ENCODE assay signal across 8 cellular contexts in genomic region chr21:44301093-44301492, GRCh38. TPM values are rescaled to one million over a fixed set of nuclear protein-coding genes. Genes with fewer than 3 reads are reported as not detected.
DNase-seq lines count a peak whose midpoint lies in the region; ATAC-seq and TF ChIP-seq lines count a peak whose summit lies in the region.

No MANE protein-coding gene starts in this region.

- H3K27ac ChIP-seq in ascending aorta (no peak overlapping the region), right lobe of liver (peak overlapping the region in 2 of 3 donors; percentile 80 to 86), testis (peak overlapping the region; percentile 59 to 87)

- ATAC-seq in right lobe of liver (no peak), GM21737 (IDR thresholded peaks at IDR 0.05; ENCODE audit: unreplicated experiment) (no peak)

- H3K9me3 ChIP-seq in ascending aorta (no peaks in the 10 kb centered on the region), right lobe of liver (no peaks in the 10 kb centered on the region), testis (no peaks in the 10 kb centered on the region)

- H3K27me3 ChIP-seq in ascending aorta (no peaks in the 10 kb centered on the region), right lobe of liver (no peaks in the 10 kb centered on the region), testis (no peaks in the 10 kb centered on the region)

- H3K36me3 ChIP-seq in ascending aorta = no peaks in the 10 kb centered on the region
- H3K36me3 ChIP-seq in right lobe of liver = no peaks in the 10 kb centered on the region
- no peaks in the 10 kb centered on the region for H3K36me3 ChIP-seq in testis (ENCODE audit: low read depth, missing control alignments)

- no peak for DNase-seq in activated T-cell treated with anti-CD3 and anti-CD28 coated beads, Interleukin-2, amount 50 U/mL, for 24 hours
- DNase-seq in activated T-cell treated with anti-CD3 and anti-CD28 coated beads, Interleukin-2, amount 50 U/mL, for 1 hour = no peak
- no peak for DNase-seq in ascending aorta (ENCODE audit: low spot score in 2 of 2)
- no peak for DNase-seq in right lobe of liver
- DNase-seq in testis = no peak
- no peak for DNase-seq in erythroblast (lab: John Stamatoyannopoulos, UW)
- no peak for DNase-seq in GM10248 (ENCODE audit: extremely low spot score)

- H3K4me3 ChIP-seq in ascending aorta (peak overlapping the region; percentile 96 to 99), right lobe of liver (peak overlapping the region; percentile 66 to 88 (median 83)), testis (peak overlapping the region; percentile 78 to 83)

- H3K4me1 Mint-ChIP-seq in activated T-cell treated with anti-CD3 and anti-CD28 coated beads, Interleukin-2, amount 50 U/mL, for 24 hours (ENCODE audit: low read depth) = peaks cover 55% of the 10 kb centered on the region

- no peaks in the 10 kb centered on the region for H3K27me3 Mint-ChIP-seq in activated T-cell treated with anti-CD3 and anti-CD28 coated beads, Interleukin-2, amount 50 U/mL, for 24 hours

- no peak for TF ChIP-seq POLR2A in right lobe of liver (IDR thresholded peaks at IDR 0.05)
- no peak for TF ChIP-seq POLR2A in testis (IDR thresholded peaks at IDR 0.05)
- no peak for TF ChIP-seq POLR2A in erythroblast (IDR thresholded peaks at IDR 0.05; ENCODE audit: low read length)

- CTCF ChIA-PET in GM10248 (lab: Yijun Ruan, JAX) = interaction anchor here (0.9 to 1.9 kb wide), 4 partner anchors 33 to 490 kb away, joined by 3 to 4 read pairs (median 4); no protein-coding TSS in a partner anchor

- TF ChIP-seq CTCF in ascending aorta (IDR thresholded peaks at IDR 0.05) (no peak), right lobe of liver (IDR thresholded peaks at IDR 0.05) (no peak), testis (IDR thresholded peaks at IDR 0.05) (no peak), GM10248 (IDR thresholded peaks at IDR 0.05; ENCODE audit: control extremely low read depth, extremely low read depth, low read depth, missing control alignments) (no peak)

- H3K27ac Mint-ChIP-seq in activated T-cell treated with anti-CD3 and anti-CD28 coated beads, Interleukin-2, amount 50 U/mL, for 24 hours = peak overlapping the region; percentile 88

- POLR2A ChIA-PET in GM10248 (lab: Yijun Ruan, JAX) = interaction anchor here (1.7 kb wide), 1 partner anchor 38 kb away, joined by 3 read pairs; the partner anchor contains the start of gene CFAP410

- intact Hi-C loops in ascending aorta (cut with DNase I) = loop anchor here (2.0 kb wide), 1 partner anchor 38 kb away; the partner anchor contains the start of gene CFAP410
- intact Hi-C loops in right lobe of liver (cut with DNase I) = no loop called here
- intact Hi-C loops in testis (cut with DNase I; ENCODE audit: low total_unique reads) = no loop called here

- no peaks in the 10 kb centered on the region for H3K9me3 Mint-ChIP-seq in activated T-cell treated with anti-CD3 and anti-CD28 coated beads, Interleukin-2, amount 50 U/mL, for 24 hours

- H3K36me3 Mint-ChIP-seq in activated T-cell treated with anti-CD3 and anti-CD28 coated beads, Interleukin-2, amount 50 U/mL, for 24 hours (ENCODE audit: low read depth) = peaks cover 19% of the 10 kb centered on the region

- 19% methylated on average over 5 of the region's 12 CpGs for WGBS in right lobe of liver (ENCODE audit: insufficient coverage, low coverage, low lambda C conversion rate, missing lambda C conversion rate)
- WGBS in testis, 2 donors = 51 to 53% methylated on average over 3 to 12 of the region's 12 CpGs

- H3K4me3 Mint-ChIP-seq in activated T-cell treated with anti-CD3 and anti-CD28 coated beads, Interleukin-2, amount 50 U/mL, for 24 hours = peak overlapping the region; percentile 83

- H3K4me1 ChIP-seq in ascending aorta = peaks cover 5 to 32% of the 10 kb centered on the region in 2 donors
- peaks cover 0 to 43% (median 15%) of the 10 kb centered on the region in 4 donors for H3K4me1 ChIP-seq in right lobe of liver
- H3K4me1 ChIP-seq in testis = peaks cover 54% of the 10 kb centered on the region

RNA-seq across cellular contexts. Expression of gene PFKL, which starts 1.2 kb away (rescaled TPM):
- total RNA-seq in ascending aorta = 153 TPM
- total RNA-seq in right lobe of liver = 10 to 100 TPM; 68.3 to 97.6 (median 73.7) TPM
- 100 to 1,000 TPM; 213 to 298 TPM for total RNA-seq in testis
- polyA plus RNA-seq in testis (ENCODE audit: insufficient read depth, low read depth, low replicate concordance) = 132 TPM

RNA-seq across cellular contexts. Expression of gene AIRE, which starts 15.4 kb away (rescaled TPM):
- total RNA-seq in ascending aorta (0.75 TPM), right lobe of liver (not detected), testis (under 1 TPM; 0.55 to 0.68 TPM)
- polyA plus RNA-seq in testis (ENCODE audit: insufficient read depth, low read depth, low replicate concordance) = 0.16 TPM

RNA-seq across cellular contexts. Expression of gene CFAP410, which starts 38.1 kb away (rescaled TPM):
- total RNA-seq in ascending aorta = 68.5 TPM
- total RNA-seq in right lobe of liver = 10 to 100 TPM in 4 of 6 experiments, 1 to 10 TPM in 2; 6.9 to 15.4 (median 13.1) TPM
- 10 to 100 TPM; 71.7 to 81.6 TPM for total RNA-seq in testis
- polyA plus RNA-seq in testis (ENCODE audit: insufficient read depth, low read depth, low replicate concordance) = 40.8 TPM

RNA-seq across cellular contexts. Expression of gene DNMT3L, which starts 39.4 kb away (rescaled TPM):
- not detected for total RNA-seq in ascending aorta
- 1 to 10 TPM in 2 of 6 experiments, under 1 TPM in 1, not detected in 3; 0.29 to 2.3 (median 1.4) TPM for total RNA-seq in right lobe of liver
- under 1 TPM; 0.71 to 0.87 TPM for total RNA-seq in testis
- 0.24 TPM for polyA plus RNA-seq in testis (ENCODE audit: insufficient read depth, low read depth, low replicate concordance)

RNA-seq across cellular contexts. Expression of gene TRPM2, which starts 52.3 kb away (rescaled TPM):
- total RNA-seq in ascending aorta (0.43 TPM), right lobe of liver (1 to 10 TPM in 4 of 6 experiments, under 1 TPM in 2; 0.92 to 2.0 (median 1.2) TPM), testis (1 to 10 TPM; 3.0 to 3.9 TPM)
- polyA plus RNA-seq in testis (ENCODE audit: insufficient read depth, low read depth, low replicate concordance) = 4.9 TPM

Comparison
In these comparisons a context has a peak if more than half of its experiments do, and no peak if none do; other contexts are left out.
1. H3K27ac ChIP-seq: peak in right lobe of liver (2 of 3) and testis (2 of 2); none in ascending aorta (0 of 2).
2. Peak in every context shown above with its lines, with median percentiles within 50 percentile points of each other: H3K4me3 ChIP-seq.